1 cellular context compared by ENCODE assay signal in genomic region chr2:105873721-105874120, GRCh38.
TF ChIP-seq lines count a peak whose summit lies in the region.

No MANE protein-coding gene starts in this region.

TF ChIP-seq in GM12878, 131 proteins besides CTCF, POLR2A, EP300 and RAD21 (continued from another document):
- 0 out of 2 replicates have a peak, but pooled peaks have one; percentile 16 for TF ChIP-seq PKNOX1 (IDR thresholded peaks at IDR 0.05)
- peak; percentile 100 for TF ChIP-seq BCL3 (IDR thresholded peaks at IDR 0.05; ENCODE audit: borderline replicate concordance, insufficient read depth, low read depth, low read length, poor library complexity, severe bottlenecking)
- TF ChIP-seq HDAC6 (IDR thresholded peaks at IDR 0.05; ENCODE audit: unreplicated experiment) = no peak
